In genomic region chr17:42559076-42559475, GRCh38 we compare ENCODE assay signal across 26 cellular contexts. TPM values are rescaled to one million over a fixed set of nuclear protein-coding genes. Genes with fewer than 3 reads are reported as not detected.
DNase-seq lines count a peak whose midpoint lies in the region; ATAC-seq, FAIRE-seq and TF ChIP-seq lines count a peak whose summit lies in the region.
"Had no signal": no experiment of that assay in that cellular context is flagged by ENCODE, and none has a peak within 500 bp of the region (broad histone marks: within the 10 kb centered on the region; RNA-seq: fewer than 3 reads in every experiment).

No MANE protein-coding gene starts in this region.

- H3K4me3 ChIP-seq in colonic mucosa (no peak overlapping the region), small intestine (ENCODE audit: low read depth in 1 of 2, low read length in 2 of 2) (no peak overlapping the region), OCI-LY7 (ENCODE audit: low read depth, low read length, poor library complexity, severe bottlenecking) (no peak overlapping the region), breast epithelium (no peak overlapping the region)
- H3K4me3 ChIP-seq: BLaER1, PC-9, tibial artery had no signal

- FAIRE-seq in small intestine (lab: Jason Lieb, UNC): no peak
- FAIRE-seq: endothelial cell of umbilical vein had no signal

- WGBS in small intestine, 3 donors: 61 to 81% (median 71%) methylated on average over 6 of the region's 6 CpGs

- no peak overlapping the region for H3K9ac ChIP-seq in colonic mucosa (ENCODE audit: low read depth in 2 of 2, low read length in 2 of 2)
- H3K9ac ChIP-seq: BLaER1 had no signal

- H3K9me2 ChIP-seq in OCI-LY7 (ENCODE audit: insufficient read depth, low read length): no peaks in the 10 kb centered on the region

- TF ChIP-seq CTCF in colonic mucosa (IDR thresholded peaks at IDR 0.05) (no peak), OCI-LY7 (conservative IDR thresholded peaks at IDR 0.05; ENCODE audit: low read length) (no peak), breast epithelium (IDR thresholded peaks at IDR 0.05) (no peak)

- TF ChIP-seq POLR2A in breast epithelium (IDR thresholded peaks at IDR 0.05): no peak

- H3K9me3 ChIP-seq in colonic mucosa (no peaks in the 10 kb centered on the region), small intestine (ENCODE audit: control insufficient read depth, low read depth) (no peaks in the 10 kb centered on the region), OCI-LY7 (ENCODE audit: low read length) (no peaks in the 10 kb centered on the region), breast epithelium (no peaks in the 10 kb centered on the region)
- H3K9me3 ChIP-seq: BLaER1, tibial artery had no signal

- H3K27me3 ChIP-seq in colonic mucosa: no peaks in the 10 kb centered on the region
- no peaks in the 10 kb centered on the region for H3K27me3 ChIP-seq in small intestine (ENCODE audit: control insufficient read depth in 2 of 2, insufficient read depth in 2 of 2, low read length in 2 of 2)
- no peaks in the 10 kb centered on the region for H3K27me3 ChIP-seq in breast epithelium
- H3K27me3 ChIP-seq: BLaER1, tibial artery had no signal

- POLR2A ChIA-PET in OCI-LY7 (lab: Charles Lee): no interaction called here

- no peaks in the 10 kb centered on the region for H3K36me3 ChIP-seq in colonic mucosa
- H3K36me3 ChIP-seq in small intestine (ENCODE audit: control insufficient read depth in 2 of 2, insufficient read depth in 2 of 2, low read length in 2 of 2): no peaks in the 10 kb centered on the region
- H3K36me3 ChIP-seq in OCI-LY7 (ENCODE audit: insufficient read depth, low read length): peaks cover 12% of the 10 kb centered on the region
- H3K36me3 ChIP-seq in breast epithelium: no peaks in the 10 kb centered on the region

- H3K4me1 ChIP-seq in colonic mucosa: peaks cover 10% of the 10 kb centered on the region
- H3K4me1 ChIP-seq in small intestine (ENCODE audit: control insufficient read depth in 2 of 2, insufficient read depth in 1 of 2, low read depth in 1 of 2, low read length in 1 of 2): peaks cover 6 to 10% of the 10 kb centered on the region in 2 donors
- H3K4me1 ChIP-seq in OCI-LY7 (ENCODE audit: insufficient read depth, low read length, poor library complexity, severe bottlenecking): peaks cover 38% of the 10 kb centered on the region
- H3K4me1 ChIP-seq in breast epithelium: peaks cover 12 to 14% of the 10 kb centered on the region in 2 donors

- no peak overlapping the region for H2AFZ ChIP-seq in OCI-LY7 (ENCODE audit: low read length)
- H2AFZ ChIP-seq: PC-9 had no signal

- no peak overlapping the region for H3K4me2 ChIP-seq in OCI-LY7 (ENCODE audit: low read length)
- H3K4me2 ChIP-seq: BLaER1, PC-9 had no signal

- DNase-seq in DMS79 (lab: John Stamatoyannopoulos, UW) (peak; percentile 80), NCI-H2029 (lab: John Stamatoyannopoulos, UW) (peak; percentile 17), colonic mucosa (peak; percentile 67), small intestine (peak; percentile 40), OCI-LY7 (ENCODE audit: low spot score) (no peak), breast epithelium (ENCODE audit: low spot score in 2 of 2) (no peak)
- DNase-seq: activated CD4-positive, alpha-beta T cell treated with anti-CD3 and anti-CD28 coated beads, Interleukin-2, amount 10 ng/mL, durations not matched to agents 24 days and 14 days; activated T-cell treated with anti-CD3 and anti-CD28 coated beads, Interleukin-2, amount 50 U/mL, for 48 hours; cerebellar nuclear complex; COR-L47; IMR-90; naive thymus-derived CD8-positive, alpha-beta T cell; NCI-H1048; NCI-H1930; NCI-H446; NK-92 treated with Interleukin-12 subunit alpha and Interleukin-12 subunit beta, amount 100 ng/mL, for 24 hours; occipital lobe; PC-9; SIG-M5; stimulated activated naive CD8-positive, alpha-beta T cell treated with anti-CD3 and anti-CD28 coated beads, Interleukin-15, Interleukin-2, amounts not matched to agents 100 U/mL and 50 U/mL, for 24 hours; tibial artery had no signal

- no peak for ATAC-seq in HG03175 (IDR thresholded peaks at IDR 0.05; ENCODE audit: unreplicated experiment)
- ATAC-seq: left lobe of liver; naive thymus-derived CD8-positive, alpha-beta T cell; stimulated activated naive CD8-positive, alpha-beta T cell treated with anti-CD3 and anti-CD28 coated beads, Interleukin-15, Interleukin-2, amounts not matched to agents 100 U/mL and 50 U/mL, for 24 hours had no signal

- intact Hi-C loops in colonic mucosa (cut with DNase I) (no loop called here), OCI-LY7 (cut with micrococcal nuclease; ENCODE audit: unreplicated experiment) (no loop called here), breast epithelium (cut with DNase I; ENCODE audit: low total_unique reads) (no loop called here)

- H3K27ac ChIP-seq in colonic mucosa (peak overlapping the region; percentile 10), small intestine (ENCODE audit: low read depth in 1 of 2, low read length in 1 of 2) (no peak overlapping the region), OCI-LY7 (ENCODE audit: low read depth, low read length, poor library complexity, severe bottlenecking) (no peak overlapping the region), breast epithelium (peak overlapping the region in 1 of 2 donors; percentile 49)
- H3K27ac ChIP-seq: BLaER1, PC-9, VCaP had no signal

- H4K20me1 ChIP-seq in OCI-LY7 (ENCODE audit: insufficient read depth, low read length): no peaks in the 10 kb centered on the region
- H4K20me1 ChIP-seq: BLaER1 had no signal

- CTCF ChIA-PET in OCI-LY7 (lab: Charles Lee; ENCODE audit: unreplicated experiment): no interaction called here

- peaks cover 25% of the 10 kb centered on the region for H3K79me2 ChIP-seq in OCI-LY7 (ENCODE audit: insufficient read depth, low read depth, low read length)

- BruUV-seq in OCI-LY7 (replicated peaks; lab: Mats Ljungman, UMichigan): no TSS peak

RNA-seq across cellular contexts. Expression of gene COASY, which starts 2.9 kb away (rescaled TPM):
- 100 to 1,000 TPM in 1 of 2 donors, 10 to 100 TPM in 1; 94.2 to 176 TPM for total RNA-seq in colonic mucosa
- polyA plus RNA-seq in small intestine: 100 to 1,000 TPM in 2 of 3 donors, 10 to 100 TPM in 1; 93.7 to 153 (median 109) TPM
- total RNA-seq in OCI-LY7 (2014; rRNA removed; shearing (Covaris generic)): 32.6 and 42.9 TPM in 2 replicates
- 123 and 125 TPM in 2 replicates for total RNA-seq in OCI-LY7 (2022)
- 10 to 100 TPM; 21.4 to 48.1 (median 26.9) TPM for total RNA-seq in breast epithelium

RNA-seq across cellular contexts. Expression of gene HSD17B1, which starts 6.4 kb away (rescaled TPM):
- 1 to 10 TPM in 1 of 2 donors, under 1 TPM in 1; 0.88 to 1.7 TPM for total RNA-seq in colonic mucosa
- 1 to 10 TPM; 2.0 to 2.7 (median 2.4) TPM for polyA plus RNA-seq in small intestine
- total RNA-seq in OCI-LY7 (2014; rRNA removed; shearing (Covaris generic)): 1.1 and 2.5 TPM in 2 replicates
- 2.1 and 2.2 TPM in 2 replicates for total RNA-seq in OCI-LY7 (2022)
- total RNA-seq in breast epithelium: 1 to 10 TPM; 1.2 to 5.6 (median 1.8) TPM

RNA-seq across cellular contexts. Expression of gene MLX, which starts 7.8 kb away (rescaled TPM):
- total RNA-seq in colonic mucosa (10 to 100 TPM; 79.6 to 83.0 TPM), OCI-LY7 (2022) (51.2 and 53.5 TPM in 2 replicates), breast epithelium (10 to 100 TPM; 27.2 to 49.8 (median 39.4) TPM)
- polyA plus RNA-seq in small intestine: 100 to 1,000 TPM in 2 of 3 donors, 10 to 100 TPM in 1; 58.1 to 144 (median 121) TPM
- 31.6 and 33.6 TPM in 2 replicates for total RNA-seq in OCI-LY7 (2014; rRNA removed; shearing (Covaris generic))

RNA-seq across cellular contexts. Expression of gene PSMC3IP, which starts 18.5 kb away (rescaled TPM):
- total RNA-seq in colonic mucosa (10 to 100 TPM in 1 of 2 donors, 1 to 10 TPM in 1; 2.2 to 11.6 TPM), OCI-LY7 (2022) (33.3 and 36.4 TPM in 2 replicates), breast epithelium (1 to 10 TPM; 3.3 to 4.2 (median 3.5) TPM)
- polyA plus RNA-seq in small intestine: 1 to 10 TPM in 2 of 3 donors, under 1 TPM in 1; 0.89 to 5.1 (median 1.9) TPM
- 27.3 and 40.5 TPM in 2 replicates for total RNA-seq in OCI-LY7 (2014; rRNA removed; shearing (Covaris generic))

RNA-seq across cellular contexts. Expression of gene NAGLU, which starts 23.0 kb away (rescaled TPM):
- total RNA-seq in colonic mucosa: 10 to 100 TPM; 27.8 to 38.6 TPM
- 10 to 100 TPM; 25.3 to 36.2 (median 29.1) TPM for polyA plus RNA-seq in small intestine
- total RNA-seq in OCI-LY7 (2014; rRNA removed; shearing (Covaris generic)): 25.3 and 37.6 TPM in 2 replicates
- total RNA-seq in OCI-LY7 (2022): 42.8 and 46.6 TPM in 2 replicates
- total RNA-seq in breast epithelium: 100 to 1,000 TPM in 1 of 3 donors, 10 to 100 TPM in 2; 42.9 to 101 (median 48.4) TPM

Comparison
In these comparisons a context has a peak if more than half of its experiments do, and no peak if none do; other contexts are left out.
1. DNase-seq: peak in DMS79 (single experiment), NCI-H2029 (single experiment), colonic mucosa (single experiment) and small intestine (single experiment); none in OCI-LY7 (single experiment) and breast epithelium (0 of 2).